In genomic region chr19:17871878-17872250, GRCh38 we compare ENCODE assay signal across 10 cellular contexts. TPM values are rescaled to one million over a fixed set of nuclear protein-coding genes. Genes with fewer than 3 reads are reported as not detected.
DNase-seq lines count a peak whose midpoint lies in the region; ATAC-seq lines count a peak whose summit lies in the region.
"Had no signal": no experiment of that assay in that cellular context is flagged by ENCODE, and none has a peak within 500 bp of the region (broad histone marks: within the 10 kb centered on the region; RNA-seq: fewer than 3 reads in every experiment).

TSS of gene SLC5A5 (plus strand) at chr19:17871945. CDS start at chr19:17872320, 375 bp downstream.

- no peaks in the 10 kb centered on the region for H3K9me3 Mint-ChIP-seq in CD8-positive, alpha-beta memory T cell
- no peaks in the 10 kb centered on the region for H3K9me3 Mint-ChIP-seq in activated T-cell treated with anti-CD3 and anti-CD28 coated beads, Interleukin-2, amount 50 U/mL, for 72 hours

- H3K27ac ChIP-seq in CD8-positive, alpha-beta memory T cell (ENCODE audit: low read depth, low read length), result no peak within 1 kb of the TSS
- H3K27ac ChIP-seq in KOPT-K1 (ENCODE audit: low read depth, low read length, poor library complexity, severe bottlenecking), result peak within 1 kb of the TSS; percentile 60
- H3K27ac ChIP-seq: epithelial cell of prostate had no signal

- H3K27ac Mint-ChIP-seq in CD8-positive, alpha-beta memory T cell, result no peak within 1 kb of the TSS
- H3K27ac Mint-ChIP-seq in activated T-cell treated with anti-CD3 and anti-CD28 coated beads, Interleukin-2, amount 50 U/mL, for 72 hours, result peak within 1 kb of the TSS; percentile 40

- H3K4me1 Mint-ChIP-seq in CD8-positive, alpha-beta memory T cell, result peaks cover 0 to 31% (median 6%) of the 10 kb centered on the region in 3 donors
- peaks cover 10% of the 10 kb centered on the region for H3K4me1 Mint-ChIP-seq in activated T-cell treated with anti-CD3 and anti-CD28 coated beads, Interleukin-2, amount 50 U/mL, for 72 hours (ENCODE audit: low read depth)

- no peaks in the 10 kb centered on the region for H3K27me3 ChIP-seq in CD8-positive, alpha-beta memory T cell (ENCODE audit: insufficient read depth, low read length, poor library complexity, severe bottlenecking)

- H3K4me1 ChIP-seq in CD8-positive, alpha-beta memory T cell (ENCODE audit: insufficient read depth, low read length), result peaks cover 19% of the 10 kb centered on the region

- no peaks in the 10 kb centered on the region for H3K36me3 ChIP-seq in CD8-positive, alpha-beta memory T cell (ENCODE audit: insufficient read depth, low read length)
- no peaks in the 10 kb centered on the region for H3K36me3 ChIP-seq in KOPT-K1 (ENCODE audit: insufficient read depth, low read length)

- no peaks in the 10 kb centered on the region for H3K36me3 Mint-ChIP-seq in CD8-positive, alpha-beta memory T cell
- no peaks in the 10 kb centered on the region for H3K36me3 Mint-ChIP-seq in activated T-cell treated with anti-CD3 and anti-CD28 coated beads, Interleukin-2, amount 50 U/mL, for 72 hours (ENCODE audit: insufficient read depth in 2 of 2)

- peak in 1 of 5 donors; percentile 28 for DNase-seq in CD8-positive, alpha-beta memory T cell
- peak in 1 of 2 donors; percentile 40 for DNase-seq in activated T-cell treated with anti-CD3 and anti-CD28 coated beads, Interleukin-2, amount 50 U/mL, for 72 hours
- DNase-seq in myocyte (ENCODE audit: low read depth), result peak; percentile 51
- no peak for DNase-seq in kidney tubule cell (ENCODE audit: low spot score)
- DNase-seq in retina, result no peak
- DNase-seq in NCI-H2171 (lab: John Stamatoyannopoulos, UW), result no peak

- CTCF ChIA-PET in CD8-positive, alpha-beta memory T cell (lab: Charles Lee), result interaction anchor here (1.1 to 4.2 kb wide), 2 partner anchors 12 to 61 kb away, joined by 5 to 21 read pairs; partner anchors contain the start of genes CCDC124 and RPL18A

- H3K27me3 Mint-ChIP-seq in CD8-positive, alpha-beta memory T cell, result peaks cover 0 to 3% of the 10 kb centered on the region in 2 donors
- no peaks in the 10 kb centered on the region for H3K27me3 Mint-ChIP-seq in activated T-cell treated with anti-CD3 and anti-CD28 coated beads, Interleukin-2, amount 50 U/mL, for 72 hours (ENCODE audit: low read depth)

- H3K9me3 ChIP-seq in CD8-positive, alpha-beta memory T cell (ENCODE audit: low read length), result no peaks in the 10 kb centered on the region
- no peaks in the 10 kb centered on the region for H3K9me3 ChIP-seq in KOPT-K1 (ENCODE audit: insufficient read depth, low read length, poor library complexity, severe bottlenecking)

- peak within 1 kb of the TSS; percentile 61 for H3K4me3 ChIP-seq in CD8-positive, alpha-beta memory T cell (ENCODE audit: low read length)

- ATAC-seq in activated T-cell treated with anti-CD3 and anti-CD28 coated beads, Interleukin-2, amount 50 U/mL, for 72 hours (replicated peaks in 1 of 2), result peak; percentile 8 to 20
- no peak for ATAC-seq in GM19397 (IDR thresholded peaks at IDR 0.05; ENCODE audit: unreplicated experiment)

- POLR2A ChIA-PET in CD8-positive, alpha-beta memory T cell (lab: Charles Lee), result interaction anchor here (2.8 kb wide), 1 partner anchor 12 kb away, joined by 15 read pairs; the partner anchor contains the start of gene RPL18A

- H3K4me3 Mint-ChIP-seq in CD8-positive, alpha-beta memory T cell, result peak within 1 kb of the TSS; percentile 50 to 90 (median 73)
- H3K4me3 Mint-ChIP-seq in activated T-cell treated with anti-CD3 and anti-CD28 coated beads, Interleukin-2, amount 50 U/mL, for 72 hours, result peak within 1 kb of the TSS; percentile 85 to 93

RNA-seq across cellular contexts. Expression of gene SLC5A5, which starts in this region (rescaled TPM):
- 1 to 10 TPM; 1.2 to 1.7 TPM for total RNA-seq in CD8-positive, alpha-beta memory T cell
- polyA plus RNA-seq in CD8-positive, alpha-beta memory T cell, result 0.33 TPM
- 1 to 10 TPM; 2.0 to 3.3 TPM for total RNA-seq in activated T-cell treated with anti-CD3 and anti-CD28 coated beads, Interleukin-2, amount 50 U/mL, for 72 hours
- not detected in 2 replicates for total RNA-seq in myocyte
- 0.05 TPM for polyA plus RNA-seq in myocyte (2012)
- total RNA-seq: lung microvascular endothelial cell had no signal

Comparison
In these comparisons a context has a peak if more than half of its experiments do, and no peak if none do; other contexts are left out.
1. Peak in DNase-seq in myocyte; RNA of the gene not detected or under 1 TPM.